ENCODE assay signal across 34 cellular contexts in the genomic region with DNA sequence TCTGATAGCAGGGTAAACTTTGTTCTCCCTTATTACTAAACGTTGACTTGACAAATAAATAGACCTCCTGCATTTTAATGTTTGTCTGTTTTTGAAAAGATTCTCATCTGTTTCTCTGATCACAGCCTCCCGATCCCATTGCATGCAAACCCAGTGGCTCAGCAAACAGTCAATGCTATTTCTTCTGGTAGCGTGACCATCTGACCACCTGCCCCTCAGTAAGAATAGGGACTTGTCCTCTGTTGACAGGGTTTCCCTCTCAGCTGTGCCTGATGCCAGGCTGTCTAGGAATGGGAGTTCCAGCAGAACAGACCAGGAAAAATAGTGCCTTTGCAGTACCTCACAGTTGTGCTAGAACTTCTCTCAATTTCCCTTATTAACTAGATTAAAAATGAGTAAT. TPM values are rescaled to one million over a fixed set of nuclear protein-coding genes. Genes with fewer than 3 reads are reported as not detected.
"Had no signal": no experiment of that assay in that cellular context is flagged by ENCODE, and none has a peak within 500 bp of the region (broad histone marks: within the 10 kb centered on the region; RNA-seq: fewer than 3 reads in every experiment).

No MANE protein-coding gene starts in this region.

- H3K4me3 Mint-ChIP-seq: activated CD4-positive, alpha-beta memory T cell treated with anti-CD3 and anti-CD28 coated beads for 36 hours; activated CD4-positive, alpha-beta T cell treated with anti-CD3 and anti-CD28 coated beads, Interleukin-2, amount 10 ng/mL, durations not matched to agents 24 days and 14 days; activated naive CD4-positive, alpha-beta T cell treated with anti-CD3 and anti-CD28 coated beads, Interleukin-2, amount 10 ng/mL, durations not matched to agents 7 days and 5 days; activated naive CD8-positive, alpha-beta T cell treated with anti-CD3 and anti-CD28 coated beads, Interleukin-2, amount 10 ng/mL, durations not matched to agents 7 days and 5 days; effector memory CD8-positive, alpha-beta T cell; natural killer cell treated with Interleukin-12 subunit alpha and Interleukin-12 subunit beta and Interleukin-15 and Interleukin-18, amount 100 ng/mL, for 72 hours; stimulated activated memory B cell treated with anti-CD40 and anti-IgM and Interleukin-4, amounts not matched to agents 10 μg/mL and 1 μg/mL and 100 μg/mL, for 72 hours had no signal

- H3K36me3 ChIP-seq: brain microvascular endothelial cell, heart right ventricle, left lung, lower lobe of right lung, stomach, suprapubic skin, tibial artery had no signal

- H3K27ac ChIP-seq: brain microvascular endothelial cell, heart right ventricle, left lung, lower lobe of right lung, stomach, suprapubic skin, tibial artery had no signal

- H3K36me3 Mint-ChIP-seq: activated CD4-positive, alpha-beta memory T cell treated with anti-CD3 and anti-CD28 coated beads for 36 hours; activated naive CD4-positive, alpha-beta T cell treated with anti-CD3 and anti-CD28 coated beads, Interleukin-2, amount 10 ng/mL, durations not matched to agents 7 days and 5 days; activated naive CD8-positive, alpha-beta T cell treated with anti-CD3 and anti-CD28 coated beads, Interleukin-2, amount 10 ng/mL, durations not matched to agents 7 days and 5 days; natural killer cell treated with Interleukin-12 subunit alpha and Interleukin-12 subunit beta and Interleukin-15 and Interleukin-18, amount 100 ng/mL, for 72 hours; stimulated activated memory B cell treated with anti-CD40 and anti-IgM and Interleukin-4, amounts not matched to agents 10 μg/mL and 1 μg/mL and 100 μg/mL, for 72 hours had no signal

- H3K4me3 ChIP-seq: heart right ventricle, left lung, lower lobe of right lung, stomach, suprapubic skin, tibial artery had no signal

- H3K4me1 Mint-ChIP-seq: activated naive CD8-positive, alpha-beta T cell treated with anti-CD3 and anti-CD28 coated beads, Interleukin-2, amount 10 ng/mL, durations not matched to agents 7 days and 5 days had no signal

- DNase-seq: activated CD4-positive, alpha-beta memory T cell treated with anti-CD3 and anti-CD28 coated beads for 36 hours; activated CD4-positive, alpha-beta T cell treated with anti-CD3 and anti-CD28 coated beads, Interleukin-2, amount 10 ng/mL, durations not matched to agents 24 days and 14 days; activated CD4-positive, CD25-positive, alpha-beta regulatory T cell treated with anti-CD3 and anti-CD28 coated beads, Interleukin-2, amount 50 U/mL, for 72 hours; activated CD8-positive, alpha-beta memory T cell treated with anti-CD3 and anti-CD28 coated beads, Interleukin-2, amount 50 U/mL, for 4 hours; activated gamma-delta T cell; activated naive CD4-positive, alpha-beta T cell treated with anti-CD3 and anti-CD28 coated beads, Interleukin-2, amount 10 ng/mL, durations not matched to agents 7 days and 5 days; activated naive CD8-positive, alpha-beta T cell treated with anti-CD3 and anti-CD28 coated beads, Interleukin-2, amount 10 ng/mL, durations not matched to agents 7 days and 5 days; activated T-cell treated with anti-CD3 and anti-CD28 coated beads, Interleukin-2, amount 50 U/mL, for 1 hour; amniotic stem cell; brain microvascular endothelial cell; cortex of kidney; effector memory CD8-positive, alpha-beta T cell; heart right ventricle; left lung; lower lobe of right lung; mesendoderm; small intestine; stimulated activated CD4-positive, alpha-beta T cell treated with anti-CD3 and anti-CD28 coated beads, Interleukin-4, amount 100 ng/mL, for 24 hours; stomach; T-helper 2 cell; tibial artery had no signal

- H3K27ac Mint-ChIP-seq: activated CD4-positive, alpha-beta memory T cell treated with anti-CD3 and anti-CD28 coated beads for 36 hours; activated CD4-positive, alpha-beta T cell treated with anti-CD3 and anti-CD28 coated beads, Interleukin-2, amount 10 ng/mL, durations not matched to agents 24 days and 14 days; activated naive CD4-positive, alpha-beta T cell treated with anti-CD3 and anti-CD28 coated beads, Interleukin-2, amount 10 ng/mL, durations not matched to agents 7 days and 5 days; activated naive CD8-positive, alpha-beta T cell treated with anti-CD3 and anti-CD28 coated beads, Interleukin-2, amount 10 ng/mL, durations not matched to agents 7 days and 5 days; natural killer cell treated with Interleukin-12 subunit alpha and Interleukin-12 subunit beta and Interleukin-15 and Interleukin-18, amount 100 ng/mL, for 72 hours; progenitor cell of endocrine pancreas; stimulated activated memory B cell treated with anti-CD40 and anti-IgM and Interleukin-4, amounts not matched to agents 10 μg/mL and 1 μg/mL and 100 μg/mL, for 72 hours had no signal

- H3K9me3 Mint-ChIP-seq: activated CD4-positive, alpha-beta memory T cell treated with anti-CD3 and anti-CD28 coated beads for 36 hours; activated CD4-positive, alpha-beta T cell treated with anti-CD3 and anti-CD28 coated beads, Interleukin-2, amount 10 ng/mL, durations not matched to agents 24 days and 14 days; activated naive CD4-positive, alpha-beta T cell treated with anti-CD3 and anti-CD28 coated beads, Interleukin-2, amount 10 ng/mL, durations not matched to agents 7 days and 5 days; activated naive CD8-positive, alpha-beta T cell treated with anti-CD3 and anti-CD28 coated beads, Interleukin-2, amount 10 ng/mL, durations not matched to agents 7 days and 5 days; effector memory CD8-positive, alpha-beta T cell; natural killer cell treated with Interleukin-12 subunit alpha and Interleukin-12 subunit beta and Interleukin-15 and Interleukin-18, amount 100 ng/mL, for 72 hours; stimulated activated memory B cell treated with anti-CD40 and anti-IgM and Interleukin-4, amounts not matched to agents 10 μg/mL and 1 μg/mL and 100 μg/mL, for 72 hours had no signal

- ATAC-seq: effector memory CD8-positive, alpha-beta T cell; heart right ventricle; left lung; lower lobe of right lung; natural killer cell treated with Interleukin-12 subunit alpha and Interleukin-12 subunit beta and Interleukin-15 and Interleukin-18, amount 100 ng/mL, for 72 hours; sciatic nerve; stimulated activated memory B cell treated with anti-CD40 and anti-IgM and Interleukin-4, amounts not matched to agents 10 μg/mL and 1 μg/mL and 100 μg/mL, for 72 hours had no signal

- H3K4me1 ChIP-seq: left lung, lower lobe of right lung, suprapubic skin, tibial artery had no signal

- H3K9me3 ChIP-seq: heart right ventricle, left lung, lower lobe of right lung, stomach, suprapubic skin, tibial artery had no signal

- H3K27me3 ChIP-seq: suprapubic skin had no signal

RNA-seq across cellular contexts. Expression of gene EBLN1, which starts 40.7 kb away (rescaled TPM):
- total RNA-seq: activated CD4-positive, alpha-beta memory T cell treated with anti-CD3 and anti-CD28 coated beads for 36 hours; activated CD4-positive, alpha-beta T cell treated with anti-CD3 and anti-CD28 coated beads, Interleukin-2, amount 10 ng/mL, durations not matched to agents 24 days and 14 days; activated CD8-positive, alpha-beta memory T cell treated with anti-CD3 and anti-CD28 coated beads for 36 hours; activated naive CD8-positive, alpha-beta T cell treated with anti-CD3 and anti-CD28 coated beads, Interleukin-2, amount 10 ng/mL, durations not matched to agents 7 days and 5 days; astrocyte; cardiac septum; cerebellum; heart right ventricle; left lung; lower lobe of right lung; mononuclear cell; natural killer cell treated with Interleukin-12 subunit alpha and Interleukin-12 subunit beta and Interleukin-15 and Interleukin-18, amount 100 ng/mL, for 72 hours; osteocyte; progenitor cell of endocrine pancreas; renal cortical epithelial cell; sciatic nerve; stomach; suprapubic skin; ureter had no signal
